Comparison of ENCODE assay signal across 8 cellular contexts in the genomic region with DNA sequence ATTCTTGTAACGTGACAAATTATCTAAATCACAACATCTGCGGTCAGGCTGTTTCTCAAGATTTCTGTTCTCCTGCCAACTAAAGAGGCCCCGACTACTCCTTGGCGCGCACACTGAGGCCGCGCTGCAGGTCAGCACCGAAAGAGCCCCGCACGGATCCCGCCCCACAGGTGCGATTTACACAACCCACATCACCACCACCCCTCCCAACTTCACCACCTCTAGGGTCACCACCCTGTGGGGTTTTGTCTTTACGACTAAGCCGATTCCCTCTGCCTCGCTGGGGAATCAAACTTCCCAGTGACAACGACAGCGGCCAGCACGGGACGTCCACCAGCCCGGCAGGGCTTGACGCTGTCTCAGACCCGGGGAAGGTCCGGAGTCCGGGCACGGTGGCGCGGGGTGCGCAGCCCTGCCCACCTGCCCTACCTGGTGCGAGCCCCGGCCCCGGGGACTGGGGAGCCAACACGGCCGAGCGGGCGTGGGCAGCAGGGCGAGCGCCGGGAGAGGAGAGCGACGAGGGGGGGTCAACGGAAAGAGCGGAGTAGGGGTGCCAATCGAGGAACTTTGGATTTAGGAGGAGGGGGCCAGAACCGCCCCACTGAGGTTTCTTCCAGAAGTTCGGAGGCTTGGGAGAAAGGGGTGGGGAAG.
DNase-seq lines count a peak whose midpoint lies in the region; ATAC-seq, FAIRE-seq and TF ChIP-seq lines count a peak whose summit lies in the region.

No MANE protein-coding gene starts in this region.

- FAIRE-seq in D721Med (lab: Jason Lieb, UNC): no peak

- no peaks in the 10 kb centered on the region for H3K9me3 Mint-ChIP-seq in stimulated activated effector memory CD8-positive, alpha-beta T cell treated with anti-CD3 and anti-CD28 coated beads, Interleukin-12 subunit alpha, Interleukin-12 subunit beta, amount 100 ng/mL, for 72 hours

- H3K27ac ChIP-seq in BLaER1 treated with 17β-estradiol and CSF1 and Interleukin-3, amounts not matched to agents 10 nM and 100 nM: peak overlapping the region in 2 of 11 experiments; percentile 34 to 41; a peak in 2 of 22 replicates

- H3K9ac ChIP-seq in BLaER1 treated with 17β-estradiol and CSF1 and Interleukin-3, amounts not matched to agents 10 nM and 100 nM: peak overlapping the region; percentile 46 to 73 (median 63)
- H3K9ac ChIP-seq in NT2/D1 (ENCODE audit: insufficient read length, low read depth): peak overlapping the region; percentile 83

- peak overlapping the region; percentile 71 to 91 (median 84) for H3K4me2 ChIP-seq in BLaER1 treated with 17β-estradiol and CSF1 and Interleukin-3, amounts not matched to agents 10 nM and 100 nM

- H3K36me3 ChIP-seq in BLaER1 treated with 17β-estradiol and CSF1 and Interleukin-3, amounts not matched to agents 10 nM and 100 nM: no peaks in the 10 kb centered on the region
- H3K36me3 ChIP-seq in NT2/D1 (ENCODE audit: insufficient read depth, insufficient read length, low read length): no peaks in the 10 kb centered on the region

- H3K27ac Mint-ChIP-seq in stimulated activated effector memory CD8-positive, alpha-beta T cell treated with anti-CD3 and anti-CD28 coated beads, Interleukin-12 subunit alpha, Interleukin-12 subunit beta, amount 100 ng/mL, for 72 hours: no peak overlapping the region

- peak overlapping the region; percentile 61 to 78 (median 70) for H3K4me3 ChIP-seq in BLaER1 treated with 17β-estradiol and CSF1 and Interleukin-3, amounts not matched to agents 10 nM and 100 nM
- H3K4me3 ChIP-seq in NT2/D1 (ENCODE audit: insufficient read length, low read depth) (peak overlapping the region; percentile 75), astrocyte of the spinal cord (ENCODE audit: low read depth, low read length) (peak overlapping the region; percentile 94)

- H3K9me3 ChIP-seq in BLaER1 treated with 17β-estradiol and CSF1 and Interleukin-3, amounts not matched to agents 10 nM and 100 nM (replicated peaks in 1 of 11): peaks cover 0 to 13% (median 6%) of the 10 kb centered on the region in 11 experiments; a peak in 6 of 22 replicates
- H3K9me3 ChIP-seq in NT2/D1 (ENCODE audit: insufficient read depth, low read length): no peaks in the 10 kb centered on the region

- H3K36me3 Mint-ChIP-seq in stimulated activated effector memory CD8-positive, alpha-beta T cell treated with anti-CD3 and anti-CD28 coated beads, Interleukin-12 subunit alpha, Interleukin-12 subunit beta, amount 100 ng/mL, for 72 hours: no peaks in the 10 kb centered on the region

- ATAC-seq in GM21723 (IDR thresholded peaks at IDR 0.05; ENCODE audit: unreplicated experiment): peak; percentile 29
- ATAC-seq in stimulated activated effector memory CD8-positive, alpha-beta T cell treated with anti-CD3 and anti-CD28 coated beads, Interleukin-12 subunit alpha, Interleukin-12 subunit beta, amount 100 ng/mL, for 72 hours: peak; percentile 37

- DNase-seq in NT2/D1 (ENCODE audit: low read depth, low spot score): no peak
- peak; percentile 60 for DNase-seq in astrocyte of the spinal cord (ENCODE audit: low read depth, low spot score)
- DNase-seq in islet precursor cell: peak; percentile 62
- DNase-seq in stimulated activated effector memory CD8-positive, alpha-beta T cell treated with anti-CD3 and anti-CD28 coated beads, Interleukin-12 subunit alpha, Interleukin-12 subunit beta, amount 100 ng/mL, for 72 hours (ENCODE audit: low spot score in 2 of 2): peak; percentile 6 to 48
- DNase-seq in globus pallidus (ENCODE audit: low spot score): no peak
- no peak for DNase-seq in D721Med (ENCODE audit: insufficient read length, low spot score)

- H3K4me1 ChIP-seq in BLaER1 treated with 17β-estradiol and CSF1 and Interleukin-3, amounts not matched to agents 10 nM and 100 nM: peaks cover 0 to 5% (median under 1%) of the 10 kb centered on the region in 10 experiments; a peak in 6 of 20 replicates
- no peaks in the 10 kb centered on the region for H3K4me1 ChIP-seq in NT2/D1 (ENCODE audit: insufficient read depth, insufficient read length)

- TF ChIP-seq CTCF in astrocyte of the spinal cord (IDR thresholded peaks at IDR 0.05; ENCODE audit: low read depth, low read length) (no peak), D721Med (IDR thresholded peaks at IDR 0.05; ENCODE audit: insufficient read depth, missing control alignments) (no peak)

- H3K4me3 Mint-ChIP-seq in stimulated activated effector memory CD8-positive, alpha-beta T cell treated with anti-CD3 and anti-CD28 coated beads, Interleukin-12 subunit alpha, Interleukin-12 subunit beta, amount 100 ng/mL, for 72 hours: peak overlapping the region; percentile 74

- peaks cover 5 to 22% (median 18%) of the 10 kb centered on the region in 11 experiments; a peak in 20 of 22 replicates for H3K27me3 ChIP-seq in BLaER1 treated with 17β-estradiol and CSF1 and Interleukin-3, amounts not matched to agents 10 nM and 100 nM
- peaks cover 11% of the 10 kb centered on the region for H3K27me3 ChIP-seq in NT2/D1 (ENCODE audit: insufficient read depth, insufficient read length)

- in situ Hi-C loops in astrocyte of the spinal cord (cut with HindIII; ENCODE audit: low sequenced_read_pairs): no loop called here

- H4K20me1 ChIP-seq in BLaER1 treated with 17β-estradiol and CSF1 and Interleukin-3, amounts not matched to agents 10 nM and 100 nM: no peaks in the 10 kb centered on the region

- peaks cover 13% of the 10 kb centered on the region for H3K4me1 Mint-ChIP-seq in stimulated activated effector memory CD8-positive, alpha-beta T cell treated with anti-CD3 and anti-CD28 coated beads, Interleukin-12 subunit alpha, Interleukin-12 subunit beta, amount 100 ng/mL, for 72 hours

Comparison
In these comparisons a context has a peak if more than half of its experiments do, and no peak if none do; other contexts are left out.
1. DNase-seq: peak in astrocyte of the spinal cord (single experiment), islet precursor cell (single experiment) and stimulated activated effector memory CD8-positive, alpha-beta T cell treated with anti-CD3 and anti-CD28 coated beads, Interleukin-12 subunit alpha, Interleukin-12 subunit beta, amount 100 ng/mL, for 72 hours (2 of 2); none in NT2/D1 (single experiment), globus pallidus (single experiment) and D721Med (single experiment).
2. Peak in every context shown above with its lines, with median percentiles within 50 percentile points of each other: H3K4me3 ChIP-seq.